11 cellular contexts compared by ENCODE assay signal in the genomic region with DNA sequence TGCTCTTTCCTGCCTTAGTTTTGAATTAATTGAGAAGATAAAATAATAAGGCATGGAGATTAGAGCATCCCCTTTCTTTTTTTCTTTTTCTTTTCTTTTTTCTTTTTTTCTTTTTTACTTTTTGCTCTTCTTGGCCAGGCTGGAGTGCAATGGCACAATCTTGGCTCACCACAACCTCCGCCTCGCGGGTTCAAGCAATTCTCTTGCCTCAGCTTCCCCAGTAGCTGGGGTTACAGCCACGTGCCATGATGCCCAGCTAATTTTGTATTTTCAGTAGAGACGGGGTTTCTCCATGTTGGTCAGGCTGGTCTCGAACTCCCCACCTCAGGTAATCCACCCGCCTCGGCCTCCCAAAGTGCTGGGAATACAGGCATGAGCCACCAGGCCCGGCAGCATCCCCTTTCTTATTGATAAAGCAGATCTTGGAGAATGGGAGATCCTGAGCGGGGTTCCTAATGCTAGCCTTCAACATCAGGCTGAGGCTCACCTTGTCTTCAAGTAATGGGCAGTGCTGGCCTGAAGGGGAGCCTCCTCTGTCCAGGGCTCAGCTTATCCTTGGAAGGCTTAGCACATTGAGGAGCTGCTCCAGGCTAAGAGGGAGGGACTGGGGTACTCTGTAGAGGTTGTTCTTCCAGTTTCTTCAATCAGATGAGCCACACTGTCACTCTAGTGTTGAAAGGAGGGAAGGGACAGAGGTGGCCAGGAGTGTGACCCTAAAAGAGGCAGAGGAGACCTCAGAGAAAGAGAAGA. TPM values are rescaled to one million over a fixed set of nuclear protein-coding genes. Genes with fewer than 3 reads are reported as not detected.
"Had no signal": no experiment of that assay in that cellular context is flagged by ENCODE, and none has a peak within 500 bp of the region (broad histone marks: within the 10 kb centered on the region; RNA-seq: fewer than 3 reads in every experiment).

No MANE protein-coding gene starts in this region.

- H3K9me3 ChIP-seq: pancreas, tibial nerve had no signal

- H3K4me3 Mint-ChIP-seq: activated CD8-positive, alpha-beta memory T cell treated with anti-CD3 and anti-CD28 coated beads, Interleukin-2, amount 10 ng/mL, durations not matched to agents 7 days and 5 days; brain; memory B cell; T-helper 1 cell treated with Interleukin-12 subunit alpha and Interleukin-12 subunit beta and Interleukin-4 antibody, amounts not matched to agents 30 μg/mL and 1 μg/mL, for 36 hours had no signal

- H3K36me3 ChIP-seq: pancreas, tibial nerve, WERI-Rb-1 had no signal

- H3K9me3 Mint-ChIP-seq: memory B cell had no signal

- H3K27me3 ChIP-seq: pancreas, tibial nerve had no signal

- H3K27ac ChIP-seq: pancreas, tibial nerve, WERI-Rb-1 had no signal

- ATAC-seq: activated CD8-positive, alpha-beta memory T cell treated with anti-CD3 and anti-CD28 coated beads, Interleukin-2, amount 10 ng/mL, durations not matched to agents 7 days and 5 days; esophagus mucosa; pancreas; stimulated activated naive CD8-positive, alpha-beta T cell treated with anti-CD3 and anti-CD28 coated beads, Interleukin-15, Interleukin-2, amounts not matched to agents 100 U/mL and 50 U/mL, for 24 hours had no signal

- DNase-seq: activated CD4-positive, alpha-beta T cell treated with anti-CD3 and anti-CD28 coated beads for 1 hour; activated CD8-positive, alpha-beta memory T cell treated with anti-CD3 and anti-CD28 coated beads, Interleukin-2, amount 10 ng/mL, durations not matched to agents 7 days and 5 days; naive thymus-derived CD4-positive, alpha-beta T cell had no signal

- H3K27ac Mint-ChIP-seq: activated CD8-positive, alpha-beta memory T cell treated with anti-CD3 and anti-CD28 coated beads, Interleukin-2, amount 10 ng/mL, durations not matched to agents 7 days and 5 days; memory B cell; T-helper 1 cell treated with Interleukin-12 subunit alpha and Interleukin-12 subunit beta and Interleukin-4 antibody, amounts not matched to agents 30 μg/mL and 1 μg/mL, for 36 hours had no signal

- H3K36me3 Mint-ChIP-seq: activated CD8-positive, alpha-beta memory T cell treated with anti-CD3 and anti-CD28 coated beads, Interleukin-2, amount 10 ng/mL, durations not matched to agents 7 days and 5 days; brain; memory B cell had no signal

- H3K4me3 ChIP-seq: pancreas, tibial nerve had no signal

RNA-seq across cellular contexts. Expression of gene CFAP58, which starts 56.8 kb away (rescaled TPM):
- polyA plus RNA-seq: naive thymus-derived CD4-positive, alpha-beta T cell had no signal
